Comparison of ENCODE assay signal across 10 cellular contexts in genomic region chr5:150757087-150757649, GRCh38. TPM values are rescaled to one million over a fixed set of nuclear protein-coding genes. Genes with fewer than 3 reads are reported as not detected.
DNase-seq lines count a peak whose midpoint lies in the region; ATAC-seq and TF ChIP-seq lines count a peak whose summit lies in the region.
"Had no signal": no experiment of that assay in that cellular context is flagged by ENCODE, and none has a peak within 500 bp of the region (broad histone marks: within the 10 kb centered on the region; RNA-seq: fewer than 3 reads in every experiment).

No MANE protein-coding gene starts in this region.

- H3K27me3 ChIP-seq in kidney epithelial cell (ENCODE audit: control insufficient read depth, insufficient read depth, low read length) (no peaks in the 10 kb centered on the region), uterus (no peaks in the 10 kb centered on the region)
- H3K27me3 ChIP-seq: thyroid gland had no signal

- no peak for DNase-seq in stimulated activated naive CD8-positive, alpha-beta T cell treated with anti-CD3 and anti-CD28 coated beads, Interleukin-15, Interleukin-2, amounts not matched to agents 100 U/mL and 50 U/mL, for 24 hours
- DNase-seq in activated naive CD8-positive, alpha-beta T cell treated with anti-CD3 and anti-CD28 coated beads, Interleukin-2, amount 10 ng/mL, durations not matched to agents 7 days and 5 days: no peak
- DNase-seq in kidney epithelial cell (ENCODE audit: low read depth): no peak
- no peak for DNase-seq in DMS53 treated with DMSO at 0.1 percent for 48 hours (lab: John Stamatoyannopoulos, UW; ENCODE audit: unreplicated experiment)
- no peak for DNase-seq in uterus
- no peak for DNase-seq in superior temporal gyrus (ENCODE audit: extremely low spot score)
- DNase-seq: GOT3, thyroid gland had no signal

- no peak overlapping the region for H3K4me3 Mint-ChIP-seq in stimulated activated naive CD8-positive, alpha-beta T cell treated with anti-CD3 and anti-CD28 coated beads, Interleukin-15, Interleukin-2, amounts not matched to agents 100 ng/mL and 50 ng/mL, for 24 hours
- H3K4me3 Mint-ChIP-seq in activated naive CD8-positive, alpha-beta T cell treated with anti-CD3 and anti-CD28 coated beads, Interleukin-2, amount 10 ng/mL, durations not matched to agents 7 days and 5 days: peak overlapping the region; percentile 67

- peak overlapping the region in 1 of 2 donors; percentile 96 for H3K27ac ChIP-seq in uterus

- H3K27ac Mint-ChIP-seq in stimulated activated naive CD8-positive, alpha-beta T cell treated with anti-CD3 and anti-CD28 coated beads, Interleukin-15, Interleukin-2, amounts not matched to agents 100 ng/mL and 50 ng/mL, for 24 hours: peak overlapping the region; percentile 74
- peak overlapping the region; percentile 15 for H3K27ac Mint-ChIP-seq in activated naive CD8-positive, alpha-beta T cell treated with anti-CD3 and anti-CD28 coated beads, Interleukin-2, amount 10 ng/mL, durations not matched to agents 7 days and 5 days

- peaks cover 45% of the 10 kb centered on the region for H3K36me3 Mint-ChIP-seq in stimulated activated naive CD8-positive, alpha-beta T cell treated with anti-CD3 and anti-CD28 coated beads, Interleukin-15, Interleukin-2, amounts not matched to agents 100 ng/mL and 50 ng/mL, for 24 hours (ENCODE audit: low read depth)
- H3K36me3 Mint-ChIP-seq in activated naive CD8-positive, alpha-beta T cell treated with anti-CD3 and anti-CD28 coated beads, Interleukin-2, amount 10 ng/mL, durations not matched to agents 7 days and 5 days: peaks cover 36% of the 10 kb centered on the region

- TF ChIP-seq CTCF in kidney epithelial cell (IDR thresholded peaks at IDR 0.05; ENCODE audit: insufficient read depth, low read length, poor library complexity, severe bottlenecking): no peak
- no peak for TF ChIP-seq CTCF in uterus (IDR thresholded peaks at IDR 0.05)

- no peak for TF ChIP-seq POLR2A in uterus (IDR thresholded peaks at IDR 0.05)

- POLR2A ChIA-PET in activated naive CD8-positive, alpha-beta T cell treated with anti-CD3 and anti-CD28 coated beads, Interleukin-2, amount 10 ng/mL, durations not matched to agents 7 days and 5 days (lab: Charles Lee): interaction anchor here (0.6 to 2.1 kb wide), 4 partner anchors 21 to 495 kb away, joined by 4 to 12 read pairs (median 10); partner anchors contain the start of genes IRGM, RBM22 and SMIM3

- H3K36me3 ChIP-seq in kidney epithelial cell (ENCODE audit: control insufficient read depth, insufficient read depth, low read length) (peaks cover 3% of the 10 kb centered on the region), uterus (no peaks in the 10 kb centered on the region)

- H3K4me3 ChIP-seq in kidney epithelial cell (ENCODE audit: low read depth, low read length) (peak overlapping the region; percentile 9), uterus (no peak overlapping the region)

- H3K9me3 ChIP-seq in uterus: no peaks in the 10 kb centered on the region
- H3K9me3 ChIP-seq: thyroid gland had no signal

- H3K27me3 Mint-ChIP-seq in stimulated activated naive CD8-positive, alpha-beta T cell treated with anti-CD3 and anti-CD28 coated beads, Interleukin-15, Interleukin-2, amounts not matched to agents 100 ng/mL and 50 ng/mL, for 24 hours: no peaks in the 10 kb centered on the region
- H3K27me3 Mint-ChIP-seq in activated naive CD8-positive, alpha-beta T cell treated with anti-CD3 and anti-CD28 coated beads, Interleukin-2, amount 10 ng/mL, durations not matched to agents 7 days and 5 days: no peaks in the 10 kb centered on the region

- intact Hi-C loops in uterus (cut with DNase I; ENCODE audit: low total_unique reads): no loop called here

- peaks cover 0 to 9% of the 10 kb centered on the region in 2 donors for H3K4me1 ChIP-seq in uterus

- no peaks in the 10 kb centered on the region for H3K9me3 Mint-ChIP-seq in stimulated activated naive CD8-positive, alpha-beta T cell treated with anti-CD3 and anti-CD28 coated beads, Interleukin-15, Interleukin-2, amounts not matched to agents 100 ng/mL and 50 ng/mL, for 24 hours
- H3K9me3 Mint-ChIP-seq in activated naive CD8-positive, alpha-beta T cell treated with anti-CD3 and anti-CD28 coated beads, Interleukin-2, amount 10 ng/mL, durations not matched to agents 7 days and 5 days: no peaks in the 10 kb centered on the region

- no peak for ATAC-seq in stimulated activated naive CD8-positive, alpha-beta T cell treated with anti-CD3 and anti-CD28 coated beads, Interleukin-15, Interleukin-2, amounts not matched to agents 100 U/mL and 50 U/mL, for 24 hours
- no peak for ATAC-seq in activated naive CD8-positive, alpha-beta T cell treated with anti-CD3 and anti-CD28 coated beads, Interleukin-2, amount 10 ng/mL, durations not matched to agents 7 days and 5 days (ENCODE audit: low read depth)
- ATAC-seq in HG03457 (IDR thresholded peaks at IDR 0.05; ENCODE audit: unreplicated experiment): no peak

- H3K4me1 Mint-ChIP-seq in stimulated activated naive CD8-positive, alpha-beta T cell treated with anti-CD3 and anti-CD28 coated beads, Interleukin-15, Interleukin-2, amounts not matched to agents 100 ng/mL and 50 ng/mL, for 24 hours (ENCODE audit: low read depth): peaks cover 43% of the 10 kb centered on the region
- H3K4me1 Mint-ChIP-seq in activated naive CD8-positive, alpha-beta T cell treated with anti-CD3 and anti-CD28 coated beads, Interleukin-2, amount 10 ng/mL, durations not matched to agents 7 days and 5 days: peaks cover 28% of the 10 kb centered on the region

RNA-seq across cellular contexts. Expression of gene DCTN4, which starts 1.6 kb away (rescaled TPM):
- total RNA-seq in activated naive CD8-positive, alpha-beta T cell treated with anti-CD3 and anti-CD28 coated beads, Interleukin-2, amount 10 ng/mL, durations not matched to agents 7 days and 5 days: 10 to 100 TPM; 43.2 to 43.3 TPM
- total RNA-seq in kidney epithelial cell: 40.3 and 54.0 TPM in 2 replicates
- total RNA-seq in uterus: 10 to 100 TPM; 33.3 to 82.7 (median 62.3) TPM

RNA-seq across cellular contexts. Expression of gene SMIM3, which starts 21.4 kb away (rescaled TPM):
- 10 to 100 TPM; 15.7 to 16.8 TPM for total RNA-seq in activated naive CD8-positive, alpha-beta T cell treated with anti-CD3 and anti-CD28 coated beads, Interleukin-2, amount 10 ng/mL, durations not matched to agents 7 days and 5 days
- total RNA-seq in kidney epithelial cell: 9.7 and 9.8 TPM in 2 replicates
- total RNA-seq in uterus: 10 to 100 TPM in 3 of 4 donors, 1 to 10 TPM in 1; 2.6 to 55.9 (median 32.1) TPM

RNA-seq across cellular contexts. Expression of gene RBM22, which starts 56.3 kb away (rescaled TPM):
- 10 to 100 TPM; 72.9 to 74.6 TPM for total RNA-seq in activated naive CD8-positive, alpha-beta T cell treated with anti-CD3 and anti-CD28 coated beads, Interleukin-2, amount 10 ng/mL, durations not matched to agents 7 days and 5 days
- 55.6 and 56.7 TPM in 2 replicates for total RNA-seq in kidney epithelial cell
- total RNA-seq in uterus: 10 to 100 TPM; 38.2 to 58.4 (median 43.2) TPM
